Comparison of ENCODE assay signal across 1 cellular context in the genomic region with DNA sequence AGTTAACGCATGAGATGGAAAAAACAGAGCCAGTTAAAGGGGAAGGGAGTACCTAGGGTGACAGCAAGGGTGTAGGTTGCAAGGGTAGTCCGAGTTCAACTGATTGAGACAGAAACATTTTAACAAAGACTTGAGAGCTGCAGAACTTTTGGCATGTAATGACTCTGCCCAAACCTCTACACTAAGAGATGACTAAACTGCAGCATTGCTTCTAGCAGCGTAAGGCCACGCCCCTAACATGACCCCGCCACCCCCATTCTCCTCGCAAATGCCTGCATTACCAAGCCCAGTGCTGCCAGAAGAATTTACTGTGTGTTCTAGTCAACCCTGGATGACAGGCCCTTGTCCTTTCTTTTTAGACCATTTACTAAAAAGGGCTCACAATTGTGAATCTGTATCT.
TF ChIP-seq lines count a peak whose summit lies in the region.

No MANE protein-coding gene starts in this region.

TF ChIP-seq in IMR-90, 13 proteins besides CTCF, POLR2A, EP300 and RAD21:
- TF ChIP-seq FOS (IDR thresholded peaks at IDR 0.05; ENCODE audit: low read depth, low read length) (0 out of 2 replicates have a peak, but pooled peaks have one; percentile 13), CHD1 (IDR thresholded peaks at IDR 0.05; ENCODE audit: low read depth, low read length) (no peak)
TF ChIP-seq in IMR-90: peak in this region for 1.
